In genomic region chr5:177497297-177498012, GRCh38 we compare ENCODE assay signal across 8 cellular contexts. TPM values are rescaled to one million over a fixed set of nuclear protein-coding genes. Genes with fewer than 3 reads are reported as not detected.
DNase-seq lines count a peak whose midpoint lies in the region; ATAC-seq and TF ChIP-seq lines count a peak whose summit lies in the region.

TSS of gene PDLIM7 (minus strand) at chr5:177497604. CDS start at chr5:177496512, 1,092 bp downstream.

- H3K27ac Mint-ChIP-seq in activated naive CD8-positive, alpha-beta T cell treated with anti-CD3 and anti-CD28 coated beads, Interleukin-2, amount 50 U/mL, for 24 hours, result peak within 1 kb of the TSS; percentile 67
- H3K27ac Mint-ChIP-seq in type B pancreatic cell, result peak within 1 kb of the TSS; percentile 86

- H3K9me3 ChIP-seq in cardiac muscle cell (ENCODE audit: low read depth), result no peaks in the 10 kb centered on the region

- peaks cover 33% of the 10 kb centered on the region for H3K4me1 ChIP-seq in cardiac muscle cell (ENCODE audit: low read depth)

- no peaks in the 10 kb centered on the region for H3K27me3 ChIP-seq in cardiac muscle cell

- H3K27me3 Mint-ChIP-seq in activated naive CD8-positive, alpha-beta T cell treated with anti-CD3 and anti-CD28 coated beads, Interleukin-2, amount 50 U/mL, for 24 hours, result peaks cover 15% of the 10 kb centered on the region
- peaks cover 15% of the 10 kb centered on the region for H3K27me3 Mint-ChIP-seq in type B pancreatic cell

- peak within 1 kb of the TSS; percentile 84 for H3K4me3 Mint-ChIP-seq in activated naive CD8-positive, alpha-beta T cell treated with anti-CD3 and anti-CD28 coated beads, Interleukin-2, amount 50 U/mL, for 24 hours
- H3K4me3 Mint-ChIP-seq in type B pancreatic cell, result peak within 1 kb of the TSS; percentile 87

- H3K4me1 Mint-ChIP-seq in activated naive CD8-positive, alpha-beta T cell treated with anti-CD3 and anti-CD28 coated beads, Interleukin-2, amount 50 U/mL, for 24 hours, result peaks cover 54% of the 10 kb centered on the region
- H3K4me1 Mint-ChIP-seq in type B pancreatic cell (ENCODE audit: unreplicated experiment), result peaks cover 39% of the 10 kb centered on the region

- no peaks in the 10 kb centered on the region for H3K9me3 Mint-ChIP-seq in activated naive CD8-positive, alpha-beta T cell treated with anti-CD3 and anti-CD28 coated beads, Interleukin-2, amount 50 U/mL, for 24 hours
- no peaks in the 10 kb centered on the region for H3K9me3 Mint-ChIP-seq in type B pancreatic cell

- peaks cover 8% of the 10 kb centered on the region for H3K36me3 Mint-ChIP-seq in activated naive CD8-positive, alpha-beta T cell treated with anti-CD3 and anti-CD28 coated beads, Interleukin-2, amount 50 U/mL, for 24 hours (ENCODE audit: low read depth)
- peaks cover 8% of the 10 kb centered on the region for H3K36me3 Mint-ChIP-seq in type B pancreatic cell

- peak; percentile 71 for ATAC-seq in HG02763 (IDR thresholded peaks at IDR 0.05; ENCODE audit: unreplicated experiment)
- ATAC-seq in activated naive CD8-positive, alpha-beta T cell treated with anti-CD3 and anti-CD28 coated beads, Interleukin-2, amount 50 U/mL, for 24 hours, result peak; percentile 70

- TF ChIP-seq CTCF in GM12872 (IDR thresholded peaks at IDR 0.05; ENCODE audit: insufficient read depth, low read depth, low read length) (0 out of 3 replicates have a peak, but pooled peaks have one; percentile 11), cardiac muscle cell (IDR thresholded peaks at IDR 0.05; ENCODE audit: low read depth, low read length) (peak; percentile 17), type B pancreatic cell (conservative IDR thresholded peaks at IDR 0.05) (peak; percentile 34)

- peak; percentile 55 for DNase-seq in NCI-H1417 treated with DMSO at 0.1 percent for 48 hours (lab: John Stamatoyannopoulos, UW)
- peak; percentile 97 for DNase-seq in SW480 (ENCODE audit: low spot score)
- DNase-seq in activated naive CD8-positive, alpha-beta T cell treated with anti-CD3 and anti-CD28 coated beads, Interleukin-2, amount 50 U/mL, for 24 hours, result peak; percentile 97
- peak; percentile 98 for DNase-seq in cardiac muscle cell (ENCODE audit: low read depth in 1 of 2, low spot score in 1 of 2)
- peak; percentile 82 for DNase-seq in pons (ENCODE audit: low spot score)
- peak; percentile 97 for DNase-seq in type B pancreatic cell (ENCODE audit: extremely low spot score, unreplicated experiment)

- peaks cover 5% of the 10 kb centered on the region for H3K36me3 ChIP-seq in cardiac muscle cell

- H3K27ac ChIP-seq in cardiac muscle cell, result peak within 1 kb of the TSS; percentile 100

- peak within 1 kb of the TSS; percentile 84 for H3K4me3 ChIP-seq in cardiac muscle cell

RNA-seq across cellular contexts. Expression of gene PDLIM7, which starts in this region (rescaled TPM):
- total RNA-seq in cardiac muscle cell (165 and 255 TPM in 2 replicates), type B pancreatic cell (ENCODE audit: low replicate concordance) (66.5 and 187 TPM in 2 replicates)
- 328 and 537 TPM in 2 replicates for polyA plus RNA-seq in cardiac muscle cell

Comparison
In these comparisons a context has a peak if more than half of its experiments do, and no peak if none do; other contexts are left out.
1. Peak in every context shown above with its lines: DNase-seq, ATAC-seq, H3K4me3 ChIP-seq and H3K27ac ChIP-seq.